In genomic region chr18:31513189-31513907, GRCh38 we compare ENCODE assay signal across 1 cellular context.
TF ChIP-seq lines count a peak whose summit lies in the region.

No MANE protein-coding gene starts in this region.

TF ChIP-seq in GM23338, 12 proteins besides CTCF, POLR2A, EP300 and RAD21 (continued from another document):
- no peak for TF ChIP-seq ZNF462 (CRISPR knock-in tag; IDR thresholded peaks at IDR 0.05)
- no peak for TF ChIP-seq ETS1 (IDR thresholded peaks at IDR 0.05)
- TF ChIP-seq NANOG (IDR thresholded peaks at IDR 0.05; ENCODE audit: borderline replicate concordance) = no peak
